ENCODE assay signal across 24 cellular contexts in the genomic region with DNA sequence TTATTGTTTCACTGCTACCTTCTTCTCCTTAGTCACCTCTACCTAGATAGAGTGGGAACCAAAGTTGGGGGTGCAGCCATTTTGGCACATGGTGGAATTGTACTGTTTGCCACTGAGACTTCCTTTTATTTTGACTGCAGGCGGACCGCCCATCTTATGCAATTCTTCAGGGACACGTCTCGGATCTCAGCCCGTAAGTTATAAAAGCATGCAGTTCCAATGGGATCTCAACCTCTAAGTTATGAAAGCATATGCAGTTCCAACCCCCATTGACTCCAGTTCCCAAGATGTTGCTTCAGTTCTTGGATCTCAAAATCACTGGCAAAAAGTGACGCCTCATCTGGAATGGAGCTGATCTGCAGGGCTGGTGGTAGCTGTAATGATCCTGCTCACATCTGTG. TPM values are rescaled to one million over a fixed set of nuclear protein-coding genes. Genes with fewer than 3 reads are reported as not detected.
A peak's percentile ranks its signal among the peaks of the same experiment; 100 is the strongest.
DNase-seq lines count a peak whose midpoint lies in the region; ATAC-seq, FAIRE-seq and TF ChIP-seq lines count a peak whose summit lies in the region.
"Had no signal": no experiment of that assay in that cellular context is flagged by ENCODE, and none has a peak within 500 bp of the region (broad histone marks: within the 10 kb centered on the region; RNA-seq: fewer than 3 reads in every experiment).

No MANE protein-coding gene starts in this region.

- H3K9me3 Mint-ChIP-seq in type B pancreatic cell = no peaks in the 10 kb centered on the region
- H3K9me3 Mint-ChIP-seq in CD4-positive, alpha-beta memory T cell = no peaks in the 10 kb centered on the region
- H3K9me3 Mint-ChIP-seq: CD4-positive, CD25-positive, alpha-beta regulatory T cell; CD8-positive, alpha-beta T cell had no signal

- no peak overlapping the region for H3K27ac Mint-ChIP-seq in type B pancreatic cell
- no peak overlapping the region for H3K27ac Mint-ChIP-seq in CD4-positive, alpha-beta memory T cell
- H3K27ac Mint-ChIP-seq: CD14-positive monocyte; CD8-positive, alpha-beta T cell had no signal

- H3K36me3 Mint-ChIP-seq in type B pancreatic cell = no peaks in the 10 kb centered on the region
- no peaks in the 10 kb centered on the region for H3K36me3 Mint-ChIP-seq in CD4-positive, alpha-beta memory T cell
- H3K36me3 Mint-ChIP-seq: CD14-positive monocyte; CD4-positive, CD25-positive, alpha-beta regulatory T cell; CD8-positive, alpha-beta T cell had no signal

- H3K4me3 ChIP-seq in fibroblast of mammary gland (ENCODE audit: control insufficient read depth, low read depth, low read length) (no peak overlapping the region), coronary artery (no peak overlapping the region)
- no peak overlapping the region for H3K4me3 ChIP-seq in CD4-positive, alpha-beta memory T cell (ENCODE audit: low read length in 2 of 2)
- H3K4me3 ChIP-seq: BLaER1 had no signal

- POLR2A ChIA-PET in CD4-positive, alpha-beta memory T cell (lab: Charles Lee; ENCODE audit: partially characterized antibody) = no interaction called here

- peak; percentile 52 for FAIRE-seq in HTR-8/SVneo (lab: Jason Lieb, UNC)
- FAIRE-seq: A204.1, D721Med, G401.6, GM12891, GM19239 had no signal

- intact Hi-C loops in sciatic nerve (cut with DNase I) = no loop called here
- intact Hi-C loops in CD4-positive, alpha-beta memory T cell (cut with micrococcal nuclease) = no loop called here

- DNase-seq in HTR-8/SVneo (ENCODE audit: insufficient read length, low spot score) (no peak), fibroblast of mammary gland (ENCODE audit: low read depth) (peak; percentile 7), sciatic nerve (ENCODE audit: low spot score) (no peak), type B pancreatic cell (ENCODE audit: extremely low spot score, unreplicated experiment) (peak; percentile 25), coronary artery (ENCODE audit: low spot score) (no peak)
- DNase-seq in CD4-positive, alpha-beta memory T cell = no peak
- DNase-seq: 8988T; ACHN; BE2C; C1 segment of cervical spinal cord; Caco-2; Calu3; CD4-positive, CD25-positive, alpha-beta regulatory T cell; CD8-positive, alpha-beta T cell; DMS79 treated with DMSO at 0.1 percent for 48 hours; GF-D8 had no signal

- H3K4me1 ChIP-seq in CD4-positive, alpha-beta memory T cell (ENCODE audit: insufficient read depth, low read length) = no peaks in the 10 kb centered on the region
- H3K4me1 ChIP-seq: BE2C, BLaER1, Caco-2 had no signal

- no peaks in the 10 kb centered on the region for H3K27me3 ChIP-seq in CD4-positive, alpha-beta memory T cell (ENCODE audit: insufficient read depth, low read length)
- H3K27me3 ChIP-seq: BE2C, BLaER1 had no signal

- H3K27me3 Mint-ChIP-seq in type B pancreatic cell = peaks cover 30% of the 10 kb centered on the region
- H3K27me3 Mint-ChIP-seq in CD4-positive, alpha-beta memory T cell = peaks cover 4% of the 10 kb centered on the region in 2 donors
- H3K27me3 Mint-ChIP-seq: CD4-positive, CD25-positive, alpha-beta regulatory T cell had no signal

- H3K27ac ChIP-seq in coronary artery = no peak overlapping the region
- H3K27ac ChIP-seq in CD4-positive, alpha-beta memory T cell (ENCODE audit: low read depth, low read length) = no peak overlapping the region
- H3K27ac ChIP-seq: BLaER1 had no signal

- H3K36me3 ChIP-seq in CD4-positive, alpha-beta memory T cell (ENCODE audit: insufficient read depth, low read length) = no peaks in the 10 kb centered on the region
- H3K36me3 ChIP-seq: BE2C, BLaER1 had no signal

- TF ChIP-seq CTCF in fibroblast of mammary gland (conservative IDR thresholded peaks at IDR 0.05; ENCODE audit: control insufficient read depth, insufficient read depth, low read depth, low read length) = no peak
- no peak for TF ChIP-seq CTCF in type B pancreatic cell (conservative IDR thresholded peaks at IDR 0.05)
- TF ChIP-seq CTCF in coronary artery (IDR thresholded peaks at IDR 0.05) = no peak

- ATAC-seq in sciatic nerve (peak; percentile 92), GM19351 (IDR thresholded peaks at IDR 0.05; ENCODE audit: unreplicated experiment) (no peak)
- ATAC-seq: CD8-positive, alpha-beta T cell had no signal

- H3K4me3 Mint-ChIP-seq in type B pancreatic cell = no peak overlapping the region
- H3K4me3 Mint-ChIP-seq in CD4-positive, alpha-beta memory T cell = no peak overlapping the region
- H3K4me3 Mint-ChIP-seq: CD14-positive monocyte; CD4-positive, CD25-positive, alpha-beta regulatory T cell; CD8-positive, alpha-beta T cell had no signal

- CTCF ChIA-PET in CD4-positive, alpha-beta memory T cell (lab: Charles Lee; ENCODE audit: partially characterized antibody) = no interaction called here

- H3K4me1 Mint-ChIP-seq in type B pancreatic cell (ENCODE audit: unreplicated experiment) = no peaks in the 10 kb centered on the region
- no peaks in the 10 kb centered on the region for H3K4me1 Mint-ChIP-seq in CD4-positive, alpha-beta memory T cell
- H3K4me1 Mint-ChIP-seq: CD14-positive monocyte; CD4-positive, CD25-positive, alpha-beta regulatory T cell had no signal

- H3K9me3 ChIP-seq in CD4-positive, alpha-beta memory T cell (ENCODE audit: control insufficient read depth in 1 of 2, low read length in 2 of 2) = no peaks in the 10 kb centered on the region
- H3K9me3 ChIP-seq: BE2C, BLaER1 had no signal

RNA-seq across cellular contexts. Expression of gene CDH4, which starts 41.2 kb away (rescaled TPM):
- 2.2 TPM for total RNA-seq in sciatic nerve
- total RNA-seq in type B pancreatic cell (ENCODE audit: low replicate concordance) = 5.0 and 8.3 TPM in 2 replicates
- total RNA-seq in CD4-positive, alpha-beta memory T cell = under 1 TPM; 0.39 to 0.41 TPM
- polyA plus RNA-seq in CD4-positive, alpha-beta memory T cell = 1 to 10 TPM in 1 of 2 donors, not detected in 1; 1.1 TPM
- total RNA-seq: Caco-2, Calu3 had no signal
- polyA plus RNA-seq: CD14-positive monocyte had no signal

Comparison
In these comparisons a context has a peak if more than half of its experiments do, and no peak if none do; other contexts are left out.
1. DNase-seq: peak in fibroblast of mammary gland (single experiment) and type B pancreatic cell (single experiment); none in HTR-8/SVneo (single experiment), sciatic nerve (single experiment), coronary artery (single experiment) and CD4-positive, alpha-beta memory T cell (0 of 5).